1 cellular context compared by ENCODE assay signal in the genomic region with DNA sequence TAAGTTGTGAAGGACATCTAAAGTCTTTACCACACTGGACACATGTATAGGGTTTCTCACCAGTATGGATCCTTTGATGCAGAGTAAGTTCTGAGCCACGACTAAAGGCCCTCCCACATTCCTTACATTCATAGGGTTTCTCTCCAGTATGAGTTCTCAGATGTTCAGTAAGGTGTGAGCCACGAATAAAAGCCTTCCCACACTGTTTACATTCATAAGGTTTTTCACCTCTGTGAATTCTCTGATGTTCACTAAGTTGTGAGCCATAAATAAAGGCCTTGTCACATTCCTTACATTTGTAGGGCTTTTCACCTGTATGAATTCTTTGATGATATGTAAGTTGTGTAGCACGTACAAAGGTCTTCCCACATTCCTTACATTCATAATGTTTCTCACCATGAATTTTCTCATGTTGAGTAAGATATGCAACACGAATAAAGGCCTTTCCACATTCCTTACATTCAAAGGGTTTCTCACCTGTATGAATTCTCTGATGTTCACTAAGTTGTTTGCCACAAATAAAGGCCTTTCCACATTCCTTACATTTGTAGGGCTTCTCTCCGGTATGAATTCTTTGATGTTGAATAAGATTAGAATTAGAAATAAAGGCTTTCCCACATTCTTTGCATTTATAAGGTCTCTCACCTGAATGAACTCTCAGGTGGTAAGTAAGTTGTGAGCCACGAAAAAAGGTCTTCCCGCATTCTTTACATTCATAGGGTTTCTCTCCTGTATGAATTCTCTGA.
TF ChIP-seq lines count a peak whose summit lies in the region.

No MANE protein-coding gene starts in this region.

TF ChIP-seq in liver, 16 proteins besides CTCF, POLR2A, EP300 and RAD21:
- TF ChIP-seq RXRA (IDR thresholded peaks at IDR 0.05) (no peak), NR2F2 (IDR thresholded peaks at IDR 0.05) (no peak), HNF4G (IDR thresholded peaks at IDR 0.05) (no peak), SP1 (IDR thresholded peaks at IDR 0.05) (no peak), FOXA2 (IDR thresholded peaks at IDR 0.05) (no peak), JUND (IDR thresholded peaks at IDR 0.05) (no peak), YY1 (IDR thresholded peaks at IDR 0.05) (no peak), TAF1 (conservative IDR thresholded peaks at IDR 0.05) (no peak), GABPA (IDR thresholded peaks at IDR 0.05 in 1 of 2, conservative IDR thresholded peaks at IDR 0.05 in 1 of 2) (no peak), EGR1 (IDR thresholded peaks at IDR 0.05; ENCODE audit: low read depth in 2 of 2) (no peak), FOXA1 (IDR thresholded peaks at IDR 0.05) (no peak), HNF4A (conservative IDR thresholded peaks at IDR 0.05) (no peak)
- TF ChIP-seq, protein P1, sequence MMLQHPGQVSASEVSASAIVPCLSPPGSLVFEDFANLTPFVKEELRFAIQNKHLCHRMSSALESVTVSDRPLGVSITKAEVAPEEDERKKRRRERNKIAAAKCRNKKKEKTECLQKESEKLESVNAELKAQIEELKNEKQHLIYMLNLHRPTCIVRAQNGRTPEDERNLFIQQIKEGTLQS (IDR thresholded peaks at IDR 0.05), result no peak
- TF ChIP-seq, protein P2, sequence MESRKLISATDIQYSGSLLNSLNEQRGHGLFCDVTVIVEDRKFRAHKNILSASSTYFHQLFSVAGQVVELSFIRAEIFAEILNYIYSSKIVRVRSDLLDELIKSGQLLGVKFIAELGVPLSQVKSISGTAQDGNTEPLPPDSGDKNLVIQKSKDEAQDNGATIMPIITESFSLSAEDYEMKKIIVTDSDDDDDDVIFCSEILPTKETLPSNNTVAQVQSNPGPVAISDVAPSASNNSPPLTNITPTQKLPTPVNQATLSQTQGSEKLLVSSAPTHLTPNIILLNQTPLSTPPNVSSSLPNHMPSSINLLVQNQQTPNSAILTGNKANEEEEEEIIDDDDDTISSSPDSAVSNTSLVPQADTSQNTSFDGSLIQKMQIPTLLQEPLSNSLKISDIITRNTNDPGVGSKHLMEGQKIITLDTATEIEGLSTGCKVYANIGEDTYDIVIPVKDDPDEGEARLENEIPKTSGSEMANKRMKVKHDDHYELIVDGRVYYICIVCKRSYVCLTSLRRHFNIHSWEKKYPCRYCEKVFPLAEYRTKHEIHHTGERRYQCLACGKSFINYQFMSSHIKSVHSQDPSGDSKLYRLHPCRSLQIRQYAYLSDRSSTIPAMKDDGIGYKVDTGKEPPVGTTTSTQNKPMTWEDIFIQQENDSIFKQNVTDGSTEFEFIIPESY (IDR thresholded peaks at IDR 0.05), result no peak
- TF ChIP-seq, protein P3, sequence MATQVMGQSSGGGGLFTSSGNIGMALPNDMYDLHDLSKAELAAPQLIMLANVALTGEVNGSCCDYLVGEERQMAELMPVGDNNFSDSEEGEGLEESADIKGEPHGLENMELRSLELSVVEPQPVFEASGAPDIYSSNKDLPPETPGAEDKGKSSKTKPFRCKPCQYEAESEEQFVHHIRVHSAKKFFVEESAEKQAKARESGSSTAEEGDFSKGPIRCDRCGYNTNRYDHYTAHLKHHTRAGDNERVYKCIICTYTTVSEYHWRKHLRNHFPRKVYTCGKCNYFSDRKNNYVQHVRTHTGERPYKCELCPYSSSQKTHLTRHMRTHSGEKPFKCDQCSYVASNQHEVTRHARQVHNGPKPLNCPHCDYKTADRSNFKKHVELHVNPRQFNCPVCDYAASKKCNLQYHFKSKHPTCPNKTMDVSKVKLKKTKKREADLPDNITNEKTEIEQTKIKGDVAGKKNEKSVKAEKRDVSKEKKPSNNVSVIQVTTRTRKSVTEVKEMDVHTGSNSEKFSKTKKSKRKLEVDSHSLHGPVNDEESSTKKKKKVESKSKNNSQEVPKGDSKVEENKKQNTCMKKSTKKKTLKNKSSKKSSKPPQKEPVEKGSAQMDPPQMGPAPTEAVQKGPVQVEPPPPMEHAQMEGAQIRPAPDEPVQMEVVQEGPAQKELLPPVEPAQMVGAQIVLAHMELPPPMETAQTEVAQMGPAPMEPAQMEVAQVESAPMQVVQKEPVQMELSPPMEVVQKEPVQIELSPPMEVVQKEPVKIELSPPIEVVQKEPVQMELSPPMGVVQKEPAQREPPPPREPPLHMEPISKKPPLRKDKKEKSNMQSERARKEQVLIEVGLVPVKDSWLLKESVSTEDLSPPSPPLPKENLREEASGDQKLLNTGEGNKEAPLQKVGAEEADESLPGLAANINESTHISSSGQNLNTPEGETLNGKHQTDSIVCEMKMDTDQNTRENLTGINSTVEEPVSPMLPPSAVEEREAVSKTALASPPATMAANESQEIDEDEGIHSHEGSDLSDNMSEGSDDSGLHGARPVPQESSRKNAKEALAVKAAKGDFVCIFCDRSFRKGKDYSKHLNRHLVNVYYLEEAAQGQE (IDR thresholded peaks at IDR 0.05), result no peak
- TF ChIP-seq, protein P4, sequence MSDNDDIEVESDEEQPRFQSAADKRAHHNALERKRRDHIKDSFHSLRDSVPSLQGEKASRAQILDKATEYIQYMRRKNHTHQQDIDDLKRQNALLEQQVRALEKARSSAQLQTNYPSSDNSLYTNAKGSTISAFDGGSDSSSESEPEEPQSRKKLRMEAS (IDR thresholded peaks at IDR 0.05), result no peak
